In genomic region chr7:27155816-27156507, GRCh38 we compare ENCODE assay signal across 8 cellular contexts.
DNase-seq lines count a peak whose midpoint lies in the region; ATAC-seq and TF ChIP-seq lines count a peak whose summit lies in the region.

No MANE protein-coding gene starts in this region.

- DNase-seq in AG09309 (ENCODE audit: low read depth) = no peak
- peak in 1 of 2 experiments; percentile 37 for DNase-seq in HL-60 (ENCODE audit: low read depth in 1 of 2, low spot score in 1 of 2)
- DNase-seq in adipocyte (ENCODE audit: low read depth) = no peak
- no peak for DNase-seq in putamen (ENCODE audit: low spot score)
- DNase-seq in stimulated activated CD8-positive, alpha-beta memory T cell treated with anti-CD3 and anti-CD28 coated beads, Interleukin-4, amount 100 ng/mL, for 48 hours = no peak

- peaks cover 39% of the 10 kb centered on the region for H3K4me1 ChIP-seq in adipocyte (ENCODE audit: control insufficient read depth, insufficient read depth, low read length)
- H3K4me1 ChIP-seq in mucosa of rectum (ENCODE audit: control insufficient read depth in 2 of 2, insufficient read depth in 2 of 2, low read length in 2 of 2) = peaks cover 35 to 40% of the 10 kb centered on the region in 2 donors

- TF ChIP-seq CTCF in AG09309 (IDR thresholded peaks at IDR 0.05; ENCODE audit: control insufficient read depth, insufficient read depth, low read depth, low read length, missing control alignments) = no peak
- TF ChIP-seq CTCF in HL-60 (IDR thresholded peaks at IDR 0.05; ENCODE audit: insufficient read depth, low read length) = no peak

- H3K9ac ChIP-seq in adipocyte (ENCODE audit: low read length) (peak overlapping the region; percentile 97), mucosa of rectum (ENCODE audit: low read depth in 1 of 2, low read length in 2 of 2) (peak overlapping the region; percentile 79 to 81)

- H3K36me3 ChIP-seq in adipocyte (ENCODE audit: control insufficient read depth, insufficient read depth, low read length, severe bottlenecking) (no peaks in the 10 kb centered on the region), mucosa of rectum (ENCODE audit: control insufficient read depth in 2 of 2, insufficient read depth in 2 of 2, low read length in 2 of 2) (no peaks in the 10 kb centered on the region)

- H3K4me3 ChIP-seq in AG09309 (ENCODE audit: control insufficient read depth, low read depth, low read length) = peak overlapping the region; percentile 73
- peak overlapping the region; percentile 47 for H3K4me3 ChIP-seq in HL-60 (replicated peaks; ENCODE audit: insufficient read depth, low read length)
- H3K4me3 ChIP-seq in adipocyte (ENCODE audit: low read length) = peak overlapping the region; percentile 94
- H3K4me3 ChIP-seq in mucosa of rectum (ENCODE audit: low read length in 2 of 2) = peak overlapping the region; percentile 80 to 82

- H3K9me3 ChIP-seq in adipocyte (ENCODE audit: control insufficient read depth, low read length) (no peaks in the 10 kb centered on the region), mucosa of rectum (ENCODE audit: control insufficient read depth in 2 of 2, low read length in 2 of 2) (no peaks in the 10 kb centered on the region)

- H3K27me3 ChIP-seq in HL-60 (ENCODE audit: insufficient read depth, poor library complexity, severe bottlenecking) (peaks cover 78% of the 10 kb centered on the region), adipocyte (replicated peaks; ENCODE audit: control insufficient read depth, insufficient read depth, low read length) (no peaks in the 10 kb centered on the region), mucosa of rectum (ENCODE audit: control insufficient read depth in 2 of 2, insufficient read depth in 2 of 2, low read length in 2 of 2) (peaks cover 7 to 14% of the 10 kb centered on the region in 2 donors)

- H3K27ac ChIP-seq in HL-60 (replicated peaks) (no peak overlapping the region), mucosa of rectum (ENCODE audit: low read depth in 2 of 2, low read length in 2 of 2) (peak overlapping the region; percentile 92 to 99)

- ATAC-seq in GM21576 (IDR thresholded peaks at IDR 0.05; ENCODE audit: unreplicated experiment) = no peak
- ATAC-seq in HG03565 (IDR thresholded peaks at IDR 0.05; ENCODE audit: unreplicated experiment) = no peak
